In the genomic region with DNA sequence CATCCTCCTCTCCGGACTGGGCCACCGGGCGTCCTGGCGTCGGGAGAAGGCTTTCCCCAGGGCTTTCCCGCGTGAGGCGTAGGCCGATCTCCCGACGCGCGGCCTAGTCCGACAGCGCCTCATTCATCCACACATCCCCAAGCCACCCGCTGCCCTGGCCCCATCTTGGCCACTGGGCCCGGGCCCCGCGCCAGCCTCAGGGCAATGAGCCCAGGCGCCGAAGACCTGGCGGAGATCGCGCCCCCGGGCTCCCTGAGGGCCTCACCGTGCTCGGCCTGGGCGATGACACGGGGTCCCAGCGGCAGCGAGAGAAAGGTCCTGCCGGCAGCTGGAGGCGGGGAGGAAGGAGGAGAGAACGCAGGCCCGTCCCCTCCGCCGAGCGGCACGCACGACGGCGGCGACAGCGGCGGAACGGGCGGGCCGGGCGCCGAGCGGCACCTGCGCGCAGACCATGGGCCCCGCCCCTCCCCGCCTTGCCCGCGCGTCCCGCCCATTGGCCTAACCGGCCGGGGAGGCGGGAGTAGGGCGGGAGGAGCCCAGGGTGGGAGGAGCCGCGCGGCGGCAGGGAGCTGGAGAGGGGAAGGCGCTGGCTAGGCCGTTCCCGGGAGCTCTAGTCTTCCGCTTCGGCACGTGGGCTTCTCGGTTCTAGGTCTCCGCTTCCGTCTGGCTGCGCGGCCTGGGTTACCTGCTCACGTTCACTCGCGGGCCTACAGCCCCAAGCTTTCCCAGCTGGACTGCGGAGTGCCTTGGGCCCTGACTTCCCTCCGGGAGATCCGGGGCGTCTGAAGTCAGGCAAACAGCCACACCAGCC, we compare ENCODE assay signal across 1 cellular context.
TF ChIP-seq lines count a peak whose summit lies in the region.

TSS of gene OLA1 (minus strand) at position 346 of the 811 bp plus-strand sequence. CDS start 1,717 bp downstream, outside the sequence.

TF ChIP-seq in HepG2, 621 proteins besides CTCF, POLR2A, EP300 and RAD21 (continued from another document and continues in another):
- TF ChIP-seq, protein P1, sequence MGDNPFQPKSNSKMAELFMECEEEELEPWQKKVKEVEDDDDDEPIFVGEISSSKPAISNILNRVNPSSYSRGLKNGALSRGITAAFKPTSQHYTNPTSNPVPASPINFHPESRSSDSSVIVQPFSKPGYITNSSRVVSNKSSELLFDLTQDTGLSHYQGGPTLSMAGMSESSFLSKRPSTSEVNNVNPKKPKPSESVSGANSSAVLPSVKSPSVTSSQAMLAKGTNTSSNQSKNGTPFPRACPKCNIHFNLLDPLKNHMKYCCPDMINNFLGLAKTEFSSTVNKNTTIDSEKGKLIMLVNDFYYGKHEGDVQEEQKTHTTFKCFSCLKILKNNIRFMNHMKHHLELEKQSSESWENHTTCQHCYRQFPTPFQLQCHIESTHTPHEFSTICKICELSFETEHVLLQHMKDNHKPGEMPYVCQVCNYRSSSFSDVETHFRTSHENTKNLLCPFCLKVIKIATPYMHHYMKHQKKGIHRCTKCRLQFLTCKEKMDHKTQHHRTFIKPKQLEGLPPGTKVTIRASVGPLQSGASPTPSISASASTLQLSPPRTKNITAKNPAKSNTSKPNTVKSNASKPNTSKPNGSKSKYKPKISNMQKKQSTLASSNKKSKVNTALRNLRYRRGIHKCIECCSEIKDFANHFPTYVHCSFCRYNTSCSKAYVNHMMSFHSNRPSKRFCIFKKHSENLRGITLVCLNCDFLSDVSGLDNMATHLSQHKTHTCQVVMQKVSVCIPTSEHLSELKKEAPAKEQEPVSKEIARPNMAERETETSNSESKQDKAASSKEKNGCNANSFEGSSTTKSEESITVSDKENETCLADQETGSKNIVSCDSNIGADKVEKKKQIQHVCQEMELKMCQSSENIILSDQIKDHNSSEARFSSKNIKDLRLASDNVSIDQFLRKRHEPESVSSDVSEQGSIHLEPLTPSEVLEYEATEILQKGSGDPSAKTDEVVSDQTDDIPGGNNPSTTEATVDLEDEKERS (CRISPR knock-in tag; IDR thresholded peaks at IDR 0.05): peak; percentile 91
- TF ChIP-seq ZNF598 (CRISPR knock-in tag; IDR thresholded peaks at IDR 0.05; ENCODE audit: borderline replicate concordance) (peak; percentile 83), POGZ (CRISPR knock-in tag; IDR thresholded peaks at IDR 0.05) (peak; percentile 83), SYNCRIP (IDR thresholded peaks at IDR 0.05; ENCODE audit: insufficient read depth, low read depth, low read length) (no peak), HNRNPH1 (optimal IDR thresholded peaks at IDR 0.05; ENCODE audit: low read depth, low read length) (peak; percentile 41), ZNF407 (CRISPR knock-in tag; IDR thresholded peaks at IDR 0.05; ENCODE audit: not compliant biosample characterization) (peak; percentile 90), FOXO1 (CRISPR knock-in tag; IDR thresholded peaks at IDR 0.05) (peak; percentile 29; the same call in 1 of the 2 replicates), MIXL1 (CRISPR knock-in tag; IDR thresholded peaks at IDR 0.05) (0 out of 2 replicates have a peak, but pooled peaks have one; percentile 28), ZNF235 (CRISPR knock-in tag; IDR thresholded peaks at IDR 0.05; ENCODE audit: borderline replicate concordance) (no peak), POLR2G (IDR thresholded peaks at IDR 0.05; ENCODE audit: low read depth, low read length) (peak; percentile 99), TFDP1 (CRISPR knock-in tag; IDR thresholded peaks at IDR 0.05; ENCODE audit: borderline replicate concordance) (peak; percentile 82), ATF6 (CRISPR knock-in tag; conservative IDR thresholded peaks at IDR 0.05) (0 out of 2 replicates have a peak, but pooled peaks have one; percentile 20), MEIS1 (CRISPR knock-in tag; IDR thresholded peaks at IDR 0.05; ENCODE audit: borderline replicate concordance) (peak; percentile 88; the same call in 1 of the 2 replicates), PHF5A (CRISPR knock-in tag; IDR thresholded peaks at IDR 0.05; ENCODE audit: low read depth, unreplicated experiment) (peak; percentile 60), ZNF782 (CRISPR knock-in tag; IDR thresholded peaks at IDR 0.05; ENCODE audit: borderline replicate concordance) (peak; percentile 90; the same call in 1 of the 2 replicates), YEATS2 (CRISPR knock-in tag; IDR thresholded peaks at IDR 0.05; ENCODE audit: borderline replicate concordance) (peak; percentile 89), SOX6 (IDR thresholded peaks at IDR 0.05) (no peak), SOX6 (CRISPR knock-in tag; IDR thresholded peaks at IDR 0.05) (peak; percentile 24), SMARCC2 (IDR thresholded peaks at IDR 0.05) (no peak), SUZ12 (IDR thresholded peaks at IDR 0.05; ENCODE audit: low read depth, low read length) (no peak), ZBTB49 (CRISPR knock-in tag; IDR thresholded peaks at IDR 0.05; ENCODE audit: borderline replicate concordance) (peak; percentile 75; the same call in 1 of the 2 replicates), PATZ1 (CRISPR knock-in tag; IDR thresholded peaks at IDR 0.05) (peak; percentile 39), RAD51 (IDR thresholded peaks at IDR 0.05; ENCODE audit: borderline replicate concordance) (no peak), MLLT10 (CRISPR knock-in tag; IDR thresholded peaks at IDR 0.05) (no peak; the same call in 1 of the 2 replicates), KLF11 (CRISPR knock-in tag; IDR thresholded peaks at IDR 0.05) (no peak), ZNF354B (CRISPR knock-in tag; IDR thresholded peaks at IDR 0.05) (peak; percentile 63; the same call in 1 of the 2 replicates)
- TF ChIP-seq, protein P2, sequence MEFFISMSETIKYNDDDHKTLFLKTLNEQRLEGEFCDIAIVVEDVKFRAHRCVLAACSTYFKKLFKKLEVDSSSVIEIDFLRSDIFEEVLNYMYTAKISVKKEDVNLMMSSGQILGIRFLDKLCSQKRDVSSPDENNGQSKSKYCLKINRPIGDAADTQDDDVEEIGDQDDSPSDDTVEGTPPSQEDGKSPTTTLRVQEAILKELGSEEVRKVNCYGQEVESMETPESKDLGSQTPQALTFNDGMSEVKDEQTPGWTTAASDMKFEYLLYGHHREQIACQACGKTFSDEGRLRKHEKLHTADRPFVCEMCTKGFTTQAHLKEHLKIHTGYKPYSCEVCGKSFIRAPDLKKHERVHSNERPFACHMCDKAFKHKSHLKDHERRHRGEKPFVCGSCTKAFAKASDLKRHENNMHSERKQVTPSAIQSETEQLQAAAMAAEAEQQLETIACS (CRISPR knock-in tag; IDR thresholded peaks at IDR 0.05): no peak; the same call in none of the 2 replicates
- TF ChIP-seq, protein P3, sequence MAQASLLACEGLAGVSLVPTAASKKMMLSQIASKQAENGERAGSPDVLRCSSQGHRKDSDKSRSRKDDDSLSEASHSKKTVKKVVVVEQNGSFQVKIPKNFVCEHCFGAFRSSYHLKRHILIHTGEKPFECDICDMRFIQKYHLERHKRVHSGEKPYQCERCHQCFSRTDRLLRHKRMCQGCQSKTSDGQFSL (CRISPR knock-in tag; IDR thresholded peaks at IDR 0.05): peak; percentile 31
- TF ChIP-seq, protein P4, sequence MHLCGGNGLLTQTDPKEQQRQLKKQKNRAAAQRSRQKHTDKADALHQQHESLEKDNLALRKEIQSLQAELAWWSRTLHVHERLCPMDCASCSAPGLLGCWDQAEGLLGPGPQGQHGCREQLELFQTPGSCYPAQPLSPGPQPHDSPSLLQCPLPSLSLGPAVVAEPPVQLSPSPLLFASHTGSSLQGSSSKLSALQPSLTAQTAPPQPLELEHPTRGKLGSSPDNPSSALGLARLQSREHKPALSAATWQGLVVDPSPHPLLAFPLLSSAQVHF (CRISPR knock-in tag; IDR thresholded peaks at IDR 0.05): peak; percentile 76
